2 cellular contexts compared by ENCODE assay signal in genomic region chr17:13491916-13492315, GRCh38.
TF ChIP-seq lines count a peak whose summit lies in the region.

No MANE protein-coding gene starts in this region.

TF ChIP-seq in GM23338, 12 proteins besides CTCF, POLR2A, EP300 and RAD21 (continued from another document):
- TF ChIP-seq ZNF462 (CRISPR knock-in tag; IDR thresholded peaks at IDR 0.05): no peak
- TF ChIP-seq ZNF114 (CRISPR knock-in tag; IDR thresholded peaks at IDR 0.05): no peak
- no peak for TF ChIP-seq EZH2 (IDR thresholded peaks at IDR 0.05; ENCODE audit: low read depth, unreplicated experiment)
- TF ChIP-seq ETS1 (IDR thresholded peaks at IDR 0.05): no peak
- TF ChIP-seq NANOG (IDR thresholded peaks at IDR 0.05; ENCODE audit: borderline replicate concordance): no peak
- no peak for TF ChIP-seq JUNB (IDR thresholded peaks at IDR 0.05; ENCODE audit: unreplicated experiment)
- TF ChIP-seq STAT1 (IDR thresholded peaks at IDR 0.05; ENCODE audit: unreplicated experiment): no peak
- no peak for TF ChIP-seq REST (IDR thresholded peaks at IDR 0.05; ENCODE audit: unreplicated experiment)
- no peak for TF ChIP-seq EZH2phosphoT487 (IDR thresholded peaks at IDR 0.05; ENCODE audit: unreplicated experiment)
- no peak for TF ChIP-seq CREB1 (CRISPR knock-in tag; IDR thresholded peaks at IDR 0.05; ENCODE audit: low read depth)

TF ChIP-seq in GM12878, 131 proteins besides CTCF, POLR2A, EP300 and RAD21 (continued from another document):
- no peak for TF ChIP-seq ELK1 (IDR thresholded peaks at IDR 0.05; ENCODE audit: low read depth, low read length)
- TF ChIP-seq CUX1 (IDR thresholded peaks at IDR 0.05; ENCODE audit: insufficient replicate concordance, low read depth, low read length): no peak
- no peak for TF ChIP-seq E2F8 (IDR thresholded peaks at IDR 0.05; ENCODE audit: low read depth, partially characterized antibody)
- no peak for TF ChIP-seq PKNOX1 (IDR thresholded peaks at IDR 0.05)
- no peak for TF ChIP-seq NFIC (IDR thresholded peaks at IDR 0.05; ENCODE audit: low read depth, low read length)
- peak; percentile 26; the same call in 1 of the 2 replicates for TF ChIP-seq RAD51 (IDR thresholded peaks at IDR 0.05)
- TF ChIP-seq SUZ12 (IDR thresholded peaks at IDR 0.05; ENCODE audit: unreplicated experiment): no peak
- TF ChIP-seq BCLAF1 (IDR thresholded peaks at IDR 0.05): no peak
- TF ChIP-seq CREB1 (IDR thresholded peaks at IDR 0.05; ENCODE audit: low read depth): no peak
- TF ChIP-seq MEF2A (IDR thresholded peaks at IDR 0.05; ENCODE audit: insufficient read depth, low read depth, low read length): no peak
- no peak for TF ChIP-seq MYB (IDR thresholded peaks at IDR 0.05; ENCODE audit: borderline replicate concordance, low read depth, low read length)
